In the genomic region with DNA sequence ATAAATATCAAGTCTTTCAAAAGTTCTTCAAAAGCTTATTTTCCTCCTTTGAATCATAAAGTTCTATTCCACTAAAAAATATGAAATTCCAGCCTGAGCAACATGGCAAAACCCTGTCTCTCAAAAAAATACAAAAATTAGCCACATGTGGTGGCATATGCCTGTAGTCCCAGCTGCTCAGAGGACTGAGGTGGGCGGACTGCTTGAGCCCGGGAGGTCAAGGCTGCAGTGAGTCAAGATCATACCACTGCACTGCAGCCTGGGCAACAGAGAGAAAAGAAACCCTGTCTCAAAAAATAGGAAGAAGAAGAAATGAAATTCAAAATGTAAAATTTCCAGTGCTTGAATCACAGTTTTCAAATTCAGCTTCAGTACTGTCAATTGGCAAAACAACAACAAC, we compare ENCODE assay signal across 1 cellular context.
TF ChIP-seq lines count a peak whose summit lies in the region.

No MANE protein-coding gene starts in this region.

TF ChIP-seq in HepG2, 621 proteins besides CTCF, POLR2A, EP300 and RAD21:
- peak; percentile 16; the same call in 1 of the 2 replicates for TF ChIP-seq NR2F6 (IDR thresholded peaks at IDR 0.05)
- TF ChIP-seq NR2F6 (CRISPR knock-in tag; IDR thresholded peaks at IDR 0.05) = peak; percentile 43; the same call in 1 of the 2 replicates
- no peak for TF ChIP-seq DMAP1 (CRISPR knock-in tag; IDR thresholded peaks at IDR 0.05)
- TF ChIP-seq NRL (CRISPR knock-in tag; IDR thresholded peaks at IDR 0.05; ENCODE audit: borderline replicate concordance) = no peak
- no peak for TF ChIP-seq ZNF253 (CRISPR knock-in tag; IDR thresholded peaks at IDR 0.05; ENCODE audit: borderline replicate concordance)
TF ChIP-seq in HepG2: peak in this region for 1.
